ENCODE assay signal across 1 cellular context in the genomic region with DNA sequence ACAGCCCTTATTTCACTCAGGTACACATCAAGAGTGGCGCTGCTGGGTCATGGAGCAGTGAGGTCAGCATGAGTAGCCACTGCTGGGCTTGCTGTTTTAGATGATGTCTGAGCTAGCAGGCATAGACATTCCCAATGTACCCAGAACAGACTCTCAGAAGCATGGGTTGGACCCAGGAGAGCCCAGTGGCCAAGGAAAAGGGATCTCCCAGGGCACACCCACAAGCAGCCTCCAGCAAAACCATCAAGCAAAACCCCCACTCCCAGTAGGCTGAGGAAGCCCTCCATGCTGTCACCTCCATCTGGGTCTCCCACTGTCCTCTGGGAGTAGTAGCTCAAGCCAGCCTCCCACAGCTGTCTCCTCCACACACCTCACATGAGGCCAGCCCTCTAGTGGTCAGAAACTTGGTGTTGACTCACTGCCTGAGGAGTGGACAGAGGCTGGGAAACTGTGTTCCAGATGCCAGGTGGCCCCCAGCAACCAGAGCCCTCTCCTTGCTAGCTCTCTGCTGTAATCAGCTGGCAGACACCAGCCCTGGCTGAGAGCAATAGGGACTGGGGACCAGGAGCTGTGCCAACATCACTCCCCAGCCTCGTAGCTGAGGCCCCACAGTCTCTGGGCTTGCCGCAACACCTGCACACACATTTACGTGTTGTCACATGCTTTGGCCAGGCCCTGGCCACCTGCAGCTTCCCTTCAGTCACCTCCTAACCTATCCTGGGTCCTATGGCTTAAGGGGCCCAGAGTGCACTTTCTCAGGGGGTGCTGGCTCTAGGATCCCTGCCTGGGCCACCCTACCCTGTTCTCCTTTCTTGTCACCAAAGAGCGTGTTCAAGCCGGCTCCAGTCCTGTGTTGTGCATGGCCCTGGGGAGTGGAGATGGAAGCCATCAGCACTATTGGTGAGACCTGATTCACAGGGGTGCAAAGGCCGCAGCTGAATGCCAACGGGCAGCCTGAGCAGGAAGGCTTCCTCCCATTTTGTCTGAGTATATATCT.
TF ChIP-seq lines count a peak whose summit lies in the region.

No MANE protein-coding gene starts in this region.

TF ChIP-seq in SK-N-SH, 30 proteins besides CTCF, POLR2A, EP300 and RAD21:
- TF ChIP-seq, protein P1, sequence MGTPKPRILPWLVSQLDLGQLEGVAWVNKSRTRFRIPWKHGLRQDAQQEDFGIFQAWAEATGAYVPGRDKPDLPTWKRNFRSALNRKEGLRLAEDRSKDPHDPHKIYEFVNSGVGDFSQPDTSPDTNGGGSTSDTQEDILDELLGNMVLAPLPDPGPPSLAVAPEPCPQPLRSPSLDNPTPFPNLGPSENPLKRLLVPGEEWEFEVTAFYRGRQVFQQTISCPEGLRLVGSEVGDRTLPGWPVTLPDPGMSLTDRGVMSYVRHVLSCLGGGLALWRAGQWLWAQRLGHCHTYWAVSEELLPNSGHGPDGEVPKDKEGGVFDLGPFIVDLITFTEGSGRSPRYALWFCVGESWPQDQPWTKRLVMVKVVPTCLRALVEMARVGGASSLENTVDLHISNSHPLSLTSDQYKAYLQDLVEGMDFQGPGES (IDR thresholded peaks at IDR 0.05; ENCODE audit: low read depth, low read length): no peak
- TF ChIP-seq GABPA (IDR thresholded peaks at IDR 0.05; ENCODE audit: low read depth) (no peak), NFIC (IDR thresholded peaks at IDR 0.05; ENCODE audit: borderline replicate concordance) (no peak), NRF1 (IDR thresholded peaks at IDR 0.05; ENCODE audit: low read depth, low read length) (no peak), SMC3 (IDR thresholded peaks at IDR 0.05; ENCODE audit: low read depth, low read length) (peak; percentile 77), POLR2AphosphoS5 (IDR thresholded peaks at IDR 0.05; ENCODE audit: low read depth, low read length) (no peak), FOSL2 (IDR thresholded peaks at IDR 0.05; ENCODE audit: borderline replicate concordance, low read depth) (no peak; the same call in 1 of the 2 replicates), RFX5 (IDR thresholded peaks at IDR 0.05; ENCODE audit: low read length) (no peak), YY1 (IDR thresholded peaks at IDR 0.05; ENCODE audit: low read depth) (no peak), FOXM1 (IDR thresholded peaks at IDR 0.05; ENCODE audit: low read depth) (no peak), RXRA (IDR thresholded peaks at IDR 0.05; ENCODE audit: borderline replicate concordance, low read depth) (no peak), TCF12 (IDR thresholded peaks at IDR 0.05) (peak; percentile 47; the same call in 1 of the 2 replicates), RCOR1 (IDR thresholded peaks at IDR 0.05; ENCODE audit: low read length) (peak; percentile 77), GATA2 (CRISPR knock-in tag; IDR thresholded peaks at IDR 0.05) (no peak), EZH2phosphoT487 (IDR thresholded peaks at IDR 0.05; ENCODE audit: borderline replicate concordance, low read depth) (no peak), JUND (IDR thresholded peaks at IDR 0.05) (no peak), SIN3A (IDR thresholded peaks at IDR 0.05; ENCODE audit: borderline replicate concordance, low read depth, low read length) (no peak), USF1 (IDR thresholded peaks at IDR 0.05; ENCODE audit: borderline replicate concordance, low read depth) (no peak), TAF1 (IDR thresholded peaks at IDR 0.05; ENCODE audit: borderline replicate concordance, low read depth, low read length) (no peak), MXI1 (IDR thresholded peaks at IDR 0.05; ENCODE audit: low read depth, low read length) (peak; percentile 56; the same call in 1 of the 2 replicates), ELF1 (IDR thresholded peaks at IDR 0.05) (no peak), MEF2A (IDR thresholded peaks at IDR 0.05; ENCODE audit: borderline replicate concordance, low read depth) (no peak), TEAD4 (IDR thresholded peaks at IDR 0.05; ENCODE audit: borderline replicate concordance, insufficient read depth) (no peak), CHD2 (IDR thresholded peaks at IDR 0.05; ENCODE audit: low read length, partially characterized antibody) (peak; percentile 73), FOXJ3 (CRISPR knock-in tag; IDR thresholded peaks at IDR 0.05) (peak; percentile 69)
- TF ChIP-seq, protein P2, sequence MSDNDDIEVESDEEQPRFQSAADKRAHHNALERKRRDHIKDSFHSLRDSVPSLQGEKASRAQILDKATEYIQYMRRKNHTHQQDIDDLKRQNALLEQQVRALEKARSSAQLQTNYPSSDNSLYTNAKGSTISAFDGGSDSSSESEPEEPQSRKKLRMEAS (IDR thresholded peaks at IDR 0.05; ENCODE audit: low read depth): 0 out of 2 replicates have a peak, but pooled peaks have one; percentile 21
- TF ChIP-seq, protein P3, sequence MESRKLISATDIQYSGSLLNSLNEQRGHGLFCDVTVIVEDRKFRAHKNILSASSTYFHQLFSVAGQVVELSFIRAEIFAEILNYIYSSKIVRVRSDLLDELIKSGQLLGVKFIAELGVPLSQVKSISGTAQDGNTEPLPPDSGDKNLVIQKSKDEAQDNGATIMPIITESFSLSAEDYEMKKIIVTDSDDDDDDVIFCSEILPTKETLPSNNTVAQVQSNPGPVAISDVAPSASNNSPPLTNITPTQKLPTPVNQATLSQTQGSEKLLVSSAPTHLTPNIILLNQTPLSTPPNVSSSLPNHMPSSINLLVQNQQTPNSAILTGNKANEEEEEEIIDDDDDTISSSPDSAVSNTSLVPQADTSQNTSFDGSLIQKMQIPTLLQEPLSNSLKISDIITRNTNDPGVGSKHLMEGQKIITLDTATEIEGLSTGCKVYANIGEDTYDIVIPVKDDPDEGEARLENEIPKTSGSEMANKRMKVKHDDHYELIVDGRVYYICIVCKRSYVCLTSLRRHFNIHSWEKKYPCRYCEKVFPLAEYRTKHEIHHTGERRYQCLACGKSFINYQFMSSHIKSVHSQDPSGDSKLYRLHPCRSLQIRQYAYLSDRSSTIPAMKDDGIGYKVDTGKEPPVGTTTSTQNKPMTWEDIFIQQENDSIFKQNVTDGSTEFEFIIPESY (IDR thresholded peaks at IDR 0.05; ENCODE audit: borderline replicate concordance, low read depth): no peak
- TF ChIP-seq, protein P4, sequence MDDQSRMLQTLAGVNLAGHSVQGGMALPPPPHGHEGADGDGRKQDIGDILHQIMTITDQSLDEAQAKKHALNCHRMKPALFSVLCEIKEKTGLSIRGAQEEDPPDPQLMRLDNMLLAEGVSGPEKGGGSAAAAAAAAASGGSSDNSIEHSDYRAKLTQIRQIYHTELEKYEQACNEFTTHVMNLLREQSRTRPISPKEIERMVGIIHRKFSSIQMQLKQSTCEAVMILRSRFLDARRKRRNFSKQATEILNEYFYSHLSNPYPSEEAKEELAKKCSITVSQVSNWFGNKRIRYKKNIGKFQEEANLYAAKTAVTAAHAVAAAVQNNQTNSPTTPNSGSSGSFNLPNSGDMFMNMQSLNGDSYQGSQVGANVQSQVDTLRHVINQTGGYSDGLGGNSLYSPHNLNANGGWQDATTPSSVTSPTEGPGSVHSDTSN (IDR thresholded peaks at IDR 0.05): no peak
- TF ChIP-seq, protein P5, sequence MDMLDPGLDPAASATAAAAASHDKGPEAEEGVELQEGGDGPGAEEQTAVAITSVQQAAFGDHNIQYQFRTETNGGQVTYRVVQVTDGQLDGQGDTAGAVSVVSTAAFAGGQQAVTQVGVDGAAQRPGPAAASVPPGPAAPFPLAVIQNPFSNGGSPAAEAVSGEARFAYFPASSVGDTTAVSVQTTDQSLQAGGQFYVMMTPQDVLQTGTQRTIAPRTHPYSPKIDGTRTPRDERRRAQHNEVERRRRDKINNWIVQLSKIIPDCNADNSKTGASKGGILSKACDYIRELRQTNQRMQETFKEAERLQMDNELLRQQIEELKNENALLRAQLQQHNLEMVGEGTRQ (IDR thresholded peaks at IDR 0.05; ENCODE audit: borderline replicate concordance, low read depth, low read length): no peak
- TF ChIP-seq, protein P6, sequence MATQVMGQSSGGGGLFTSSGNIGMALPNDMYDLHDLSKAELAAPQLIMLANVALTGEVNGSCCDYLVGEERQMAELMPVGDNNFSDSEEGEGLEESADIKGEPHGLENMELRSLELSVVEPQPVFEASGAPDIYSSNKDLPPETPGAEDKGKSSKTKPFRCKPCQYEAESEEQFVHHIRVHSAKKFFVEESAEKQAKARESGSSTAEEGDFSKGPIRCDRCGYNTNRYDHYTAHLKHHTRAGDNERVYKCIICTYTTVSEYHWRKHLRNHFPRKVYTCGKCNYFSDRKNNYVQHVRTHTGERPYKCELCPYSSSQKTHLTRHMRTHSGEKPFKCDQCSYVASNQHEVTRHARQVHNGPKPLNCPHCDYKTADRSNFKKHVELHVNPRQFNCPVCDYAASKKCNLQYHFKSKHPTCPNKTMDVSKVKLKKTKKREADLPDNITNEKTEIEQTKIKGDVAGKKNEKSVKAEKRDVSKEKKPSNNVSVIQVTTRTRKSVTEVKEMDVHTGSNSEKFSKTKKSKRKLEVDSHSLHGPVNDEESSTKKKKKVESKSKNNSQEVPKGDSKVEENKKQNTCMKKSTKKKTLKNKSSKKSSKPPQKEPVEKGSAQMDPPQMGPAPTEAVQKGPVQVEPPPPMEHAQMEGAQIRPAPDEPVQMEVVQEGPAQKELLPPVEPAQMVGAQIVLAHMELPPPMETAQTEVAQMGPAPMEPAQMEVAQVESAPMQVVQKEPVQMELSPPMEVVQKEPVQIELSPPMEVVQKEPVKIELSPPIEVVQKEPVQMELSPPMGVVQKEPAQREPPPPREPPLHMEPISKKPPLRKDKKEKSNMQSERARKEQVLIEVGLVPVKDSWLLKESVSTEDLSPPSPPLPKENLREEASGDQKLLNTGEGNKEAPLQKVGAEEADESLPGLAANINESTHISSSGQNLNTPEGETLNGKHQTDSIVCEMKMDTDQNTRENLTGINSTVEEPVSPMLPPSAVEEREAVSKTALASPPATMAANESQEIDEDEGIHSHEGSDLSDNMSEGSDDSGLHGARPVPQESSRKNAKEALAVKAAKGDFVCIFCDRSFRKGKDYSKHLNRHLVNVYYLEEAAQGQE (IDR thresholded peaks at IDR 0.05; ENCODE audit: low read depth, low read length): peak; percentile 61; the same call in 1 of the 2 replicates
